Comparison of ENCODE assay signal across 21 cellular contexts in the genomic region with DNA sequence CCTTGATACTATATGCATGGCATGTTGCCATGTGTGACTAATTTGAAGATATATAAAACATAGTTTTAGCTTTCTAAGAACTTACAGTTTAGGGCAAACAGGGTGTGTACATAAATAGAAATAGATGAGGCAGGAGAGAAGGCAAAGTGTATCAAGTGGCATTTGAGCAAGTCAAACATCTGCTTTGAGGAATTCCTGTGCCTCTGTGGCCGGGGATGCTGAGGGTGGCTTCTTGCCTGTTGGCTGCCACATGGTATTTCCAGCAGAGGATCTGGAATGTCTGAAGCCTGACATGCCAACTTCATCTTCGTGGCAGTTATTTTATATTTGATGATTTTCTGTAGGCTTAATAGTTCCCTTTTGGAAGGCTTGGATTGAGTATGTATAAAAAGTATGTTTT. TPM values are rescaled to one million over a fixed set of nuclear protein-coding genes. Genes with fewer than 3 reads are reported as not detected.
DNase-seq lines count a peak whose midpoint lies in the region; ATAC-seq and TF ChIP-seq lines count a peak whose summit lies in the region.
"Had no signal": no experiment of that assay in that cellular context is flagged by ENCODE, and none has a peak within 500 bp of the region (broad histone marks: within the 10 kb centered on the region; RNA-seq: fewer than 3 reads in every experiment).

No MANE protein-coding gene starts in this region.

- intact Hi-C loops in PC-3 (cut with micrococcal nuclease), result no loop called here

- no peak for TF ChIP-seq CTCF in PC-3 (conservative IDR thresholded peaks at IDR 0.05; ENCODE audit: low read depth, low read length)

- peaks cover 37% of the 10 kb centered on the region for H3K36me3 Mint-ChIP-seq in activated naive CD4-positive, alpha-beta T cell treated with anti-CD3 and anti-CD28 coated beads, Interleukin-2, amount 50 U/mL, for 24 hours

- H3K4me1 ChIP-seq in PC-3 (ENCODE audit: insufficient read depth, low read length), result peaks cover 11% of the 10 kb centered on the region

- peaks cover 47% of the 10 kb centered on the region for H3K4me1 Mint-ChIP-seq in activated naive CD4-positive, alpha-beta T cell treated with anti-CD3 and anti-CD28 coated beads, Interleukin-2, amount 50 U/mL, for 24 hours

- peaks cover 84% of the 10 kb centered on the region for H3K36me3 ChIP-seq in PC-3 (ENCODE audit: low read depth, low read length)

- no peaks in the 10 kb centered on the region for H3F3A ChIP-seq in PC-3 (ENCODE audit: low read length, unreplicated experiment)

- H3K9me2 ChIP-seq in PC-3 (replicated peaks; ENCODE audit: low read length), result no peaks in the 10 kb centered on the region

- H2AFZ ChIP-seq in PC-3 (ENCODE audit: low read length), result no peak overlapping the region

- POLR2A ChIA-PET in PC-3 (lab: Charles Lee; ENCODE audit: unreplicated experiment), result no interaction called here

- H3K27me3 ChIP-seq in PC-3 (ENCODE audit: low read length), result no peaks in the 10 kb centered on the region

- H3K4me3 Mint-ChIP-seq in activated naive CD4-positive, alpha-beta T cell treated with anti-CD3 and anti-CD28 coated beads, Interleukin-2, amount 50 U/mL, for 24 hours, result no peak overlapping the region
- H3K4me3 Mint-ChIP-seq: CD4-positive, alpha-beta memory T cell had no signal

- CTCF ChIA-PET in PC-3 (lab: Charles Lee), result no interaction called here

- peaks cover 39% of the 10 kb centered on the region for H3K79me2 ChIP-seq in PC-3 (ENCODE audit: low read length)

- H3K27me3 Mint-ChIP-seq in activated naive CD4-positive, alpha-beta T cell treated with anti-CD3 and anti-CD28 coated beads, Interleukin-2, amount 50 U/mL, for 24 hours, result no peaks in the 10 kb centered on the region
- H3K27me3 Mint-ChIP-seq: CD4-positive, alpha-beta memory T cell had no signal

- H3K9me3 Mint-ChIP-seq in activated naive CD4-positive, alpha-beta T cell treated with anti-CD3 and anti-CD28 coated beads, Interleukin-2, amount 50 U/mL, for 24 hours, result no peaks in the 10 kb centered on the region
- H3K9me3 Mint-ChIP-seq: CD4-positive, alpha-beta memory T cell had no signal

- ATAC-seq in PC-3 (no peak; the same call in 1 of the 2 replicates), HG02938 (IDR thresholded peaks at IDR 0.05; ENCODE audit: unreplicated experiment) (no peak)

- no peaks in the 10 kb centered on the region for H4K20me1 ChIP-seq in PC-3 (ENCODE audit: low read length)

- H3K4me3 ChIP-seq in PC-3 (ENCODE audit: low read length), result no peak overlapping the region

- H3K9ac ChIP-seq in PC-3 (ENCODE audit: low read length), result no peak overlapping the region

- peak overlapping the region; percentile 20 for H3K27ac Mint-ChIP-seq in activated naive CD4-positive, alpha-beta T cell treated with anti-CD3 and anti-CD28 coated beads, Interleukin-2, amount 50 U/mL, for 24 hours

- H3K27ac ChIP-seq in PC-3 (ENCODE audit: low read length), result no peak overlapping the region

- DNase-seq in activated naive CD4-positive, alpha-beta T cell (lab: John Stamatoyannopoulos, UW), result no peak
- peak; percentile 9 for DNase-seq in PC-3
- DNase-seq in myocyte (ENCODE audit: low read depth), result peak; percentile 57
- DNase-seq in ureter (ENCODE audit: low spot score), result no peak
- no peak for DNase-seq in GM19240 (ENCODE audit: insufficient read length, low spot score)
- DNase-seq: C1 segment of cervical spinal cord; Calu3; CD4-positive, alpha-beta memory T cell; COR-L47; DMS53; DMS79 treated with DMSO at 0.1 percent for 48 hours; GF-D8; H7; HCEC 1CT had no signal

- no peaks in the 10 kb centered on the region for H3K9me3 ChIP-seq in PC-3 (ENCODE audit: low read length)

- BruUV-seq in PC-3 (replicated peaks; lab: Mats Ljungman, UMichigan), result no TSS peak

- H3K4me2 ChIP-seq in PC-3 (ENCODE audit: low read length), result no peak overlapping the region

RNA-seq across cellular contexts. Expression of a gene that starts 6.0 kb away (rescaled TPM):
- total RNA-seq in PC-3 (2014; rRNA removed) (212 and 269 TPM in 2 replicates), myocyte (182 and 193 TPM in 2 replicates), ureter (121 TPM)
- polyA plus RNA-seq in myocyte (2012), result 190 TPM

RNA-seq across cellular contexts. Expression of a gene that starts 19.8 kb away (rescaled TPM):
- total RNA-seq in PC-3 (2014; rRNA removed), result 0.40 TPM in 1 of 2 replicates, not detected in the other
- 0.78 TPM in 1 of 2 replicates, not detected in the other for total RNA-seq in myocyte
- polyA plus RNA-seq in myocyte (2012), result 0.25 TPM
- 6.4 TPM for total RNA-seq in ureter
- total RNA-seq: A172, G401 had no signal
- polyA plus RNA-seq: BJ; CD4-positive, alpha-beta memory T cell had no signal

RNA-seq across cellular contexts. Expression of a gene that starts 32.3 kb away (rescaled TPM):
- total RNA-seq in PC-3 (2014; rRNA removed) (0.35 TPM in 1 of 2 replicates, not detected in the other), myocyte (0.40 and 0.68 TPM in 2 replicates), ureter (4.7 TPM)
- polyA plus RNA-seq in myocyte (2012), result 0.34 TPM
- total RNA-seq: G401 had no signal

RNA-seq across cellular contexts. Expression of a gene that starts 36.0 kb away (rescaled TPM):
- total RNA-seq in PC-3 (2014; rRNA removed), result not detected in 2 replicates
- total RNA-seq in myocyte, result not detected in 2 replicates
- 0.04 TPM for polyA plus RNA-seq in myocyte (2012)
- total RNA-seq in ureter, result not detected
- total RNA-seq: A172; Calu3; CD4-positive, alpha-beta memory T cell; Daoy; G401; H1 had no signal
- polyA plus RNA-seq: BJ; CD4-positive, alpha-beta memory T cell had no signal

RNA-seq across cellular contexts. Expression of a gene that starts 42.2 kb away (rescaled TPM):
- total RNA-seq in PC-3 (2014; rRNA removed) (6.7 and 6.9 TPM in 2 replicates), myocyte (2.3 TPM in 2 replicates), ureter (19.1 TPM)
- polyA plus RNA-seq in myocyte (2012), result 3.4 TPM

Comparison
In these comparisons a context has a peak if more than half of its experiments do, and no peak if none do; other contexts are left out.
1. DNase-seq: peak in PC-3 (single experiment) and myocyte (single experiment); none in activated naive CD4-positive, alpha-beta T cell (0 of 4), ureter (single experiment) and GM19240 (single experiment).